Comparison of ENCODE assay signal across 25 cellular contexts in the genomic region with DNA sequence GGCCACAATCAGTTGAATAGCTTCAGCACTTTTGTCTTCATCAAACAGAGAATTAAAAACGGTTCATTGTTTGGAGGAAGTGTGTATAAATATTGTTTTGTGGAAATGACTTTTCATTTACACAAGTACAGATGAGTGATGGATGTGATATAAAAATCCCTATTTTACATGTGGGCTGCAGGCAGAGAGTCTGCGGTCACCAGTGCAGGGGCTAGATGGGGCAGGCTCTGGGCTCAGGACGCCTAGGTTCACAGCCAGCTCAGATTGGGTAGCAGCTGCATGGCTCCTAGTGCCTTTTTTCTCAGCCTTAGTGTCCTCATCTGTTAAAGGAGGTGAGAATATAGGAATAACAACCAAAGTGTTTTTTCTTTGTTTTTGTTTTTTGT. TPM values are rescaled to one million over a fixed set of nuclear protein-coding genes. Genes with fewer than 3 reads are reported as not detected.
DNase-seq lines count a peak whose midpoint lies in the region; ATAC-seq and TF ChIP-seq lines count a peak whose summit lies in the region.
"Had no signal": no experiment of that assay in that cellular context is flagged by ENCODE, and none has a peak within 500 bp of the region (broad histone marks: within the 10 kb centered on the region; RNA-seq: fewer than 3 reads in every experiment).

No MANE protein-coding gene starts in this region.

- 0 out of 2 replicates have a peak overlapping the region, but pooled peaks have one; percentile 28 for H3K9ac ChIP-seq in OCI-LY3 (ENCODE audit: low read length)
- H3K9ac ChIP-seq: BLaER1 had no signal

- no peak for TF ChIP-seq POLR2A in gastroesophageal sphincter (IDR thresholded peaks at IDR 0.05)

- H3K36me3 ChIP-seq in OCI-LY3 (replicated peaks; ENCODE audit: low read depth, low read length) (peaks cover 51% of the 10 kb centered on the region), gastroesophageal sphincter (peaks cover 0 to 65% of the 10 kb centered on the region in 2 donors)

- peaks cover 27 to 66% of the 10 kb centered on the region in 2 donors for H3K4me1 Mint-ChIP-seq in natural killer cell
- H3K4me1 Mint-ChIP-seq in natural killer cell treated with Interleukin-12 subunit alpha and Interleukin-12 subunit beta and Interleukin-15 and Interleukin-18, amount 100 ng/mL, for 72 hours (ENCODE audit: low read depth in 2 of 2) = peaks cover 28% of the 10 kb centered on the region in 2 donors
- peaks cover 46% of the 10 kb centered on the region for H3K4me1 Mint-ChIP-seq in stimulated activated memory B cell treated with anti-CD40 and anti-IgM and Interleukin-4, amounts not matched to agents 10 μg/mL and 1 μg/mL and 100 μg/mL, for 72 hours

- H3K4me1 ChIP-seq in OCI-LY3 (ENCODE audit: low read length) (peaks cover 36% of the 10 kb centered on the region), gastroesophageal sphincter (peaks cover 0 to 9% (median 5%) of the 10 kb centered on the region in 3 donors)

- peak overlapping the region; percentile 41 for H3K4me2 ChIP-seq in OCI-LY3 (ENCODE audit: low read length)
- H3K4me2 ChIP-seq: BLaER1 had no signal

- peaks cover 96% of the 10 kb centered on the region for H3K79me2 ChIP-seq in OCI-LY3 (ENCODE audit: low read length)

- no peak overlapping the region for H2AFZ ChIP-seq in OCI-LY3 (ENCODE audit: low read depth, low read length)

- H3K4me3 ChIP-seq in OCI-LY3 (ENCODE audit: low read length) (no peak overlapping the region), coronary artery (no peak overlapping the region), gastroesophageal sphincter (no peak overlapping the region)
- H3K4me3 ChIP-seq: BLaER1, Peyer's patch had no signal

- no peaks in the 10 kb centered on the region for H3K27me3 ChIP-seq in OCI-LY3 (ENCODE audit: low read depth, low read length)
- H3K27me3 ChIP-seq in gastroesophageal sphincter = no peaks in the 10 kb centered on the region
- H3K27me3 ChIP-seq: BLaER1, Peyer's patch had no signal

- H3K27ac Mint-ChIP-seq in natural killer cell = peak overlapping the region; percentile 48 to 87
- H3K27ac Mint-ChIP-seq in natural killer cell treated with Interleukin-12 subunit alpha and Interleukin-12 subunit beta and Interleukin-15 and Interleukin-18, amount 100 ng/mL, for 72 hours = no peak overlapping the region
- peak overlapping the region; percentile 72 for H3K27ac Mint-ChIP-seq in stimulated activated memory B cell treated with anti-CD40 and anti-IgM and Interleukin-4, amounts not matched to agents 10 μg/mL and 1 μg/mL and 100 μg/mL, for 72 hours

- ATAC-seq in natural killer cell = no peak
- no peak for ATAC-seq in natural killer cell treated with Interleukin-12 subunit alpha and Interleukin-12 subunit beta and Interleukin-15 and Interleukin-18, amount 100 ng/mL, for 72 hours
- peak; percentile 54 for ATAC-seq in stimulated activated memory B cell treated with anti-CD40 and anti-IgM and Interleukin-4, amounts not matched to agents 10 μg/mL and 1 μg/mL and 100 μg/mL, for 72 hours
- ATAC-seq in gastroesophageal sphincter = no peak
- ATAC-seq: Right ventricle myocardium inferior had no signal

- H3K27ac ChIP-seq in OCI-LY3 (ENCODE audit: low read length) (peak overlapping the region; percentile 66), coronary artery (no peak overlapping the region), gastroesophageal sphincter (no peak overlapping the region)
- H3K27ac ChIP-seq: BLaER1 had no signal

- no peaks in the 10 kb centered on the region for H3K27me3 Mint-ChIP-seq in natural killer cell (ENCODE audit: low read depth in 2 of 2)
- no peaks in the 10 kb centered on the region for H3K27me3 Mint-ChIP-seq in natural killer cell treated with Interleukin-12 subunit alpha and Interleukin-12 subunit beta and Interleukin-15 and Interleukin-18, amount 100 ng/mL, for 72 hours
- H3K27me3 Mint-ChIP-seq in stimulated activated memory B cell treated with anti-CD40 and anti-IgM and Interleukin-4, amounts not matched to agents 10 μg/mL and 1 μg/mL and 100 μg/mL, for 72 hours = no peaks in the 10 kb centered on the region
- H3K27me3 Mint-ChIP-seq: CD4-positive, alpha-beta T cell had no signal

- TF ChIP-seq EP300 in gastroesophageal sphincter (IDR thresholded peaks at IDR 0.05) = no peak

- H3K36me3 Mint-ChIP-seq in natural killer cell = no peaks in the 10 kb centered on the region
- peaks cover 1% of the 10 kb centered on the region for H3K36me3 Mint-ChIP-seq in natural killer cell treated with Interleukin-12 subunit alpha and Interleukin-12 subunit beta and Interleukin-15 and Interleukin-18, amount 100 ng/mL, for 72 hours
- peaks cover 41% of the 10 kb centered on the region for H3K36me3 Mint-ChIP-seq in stimulated activated memory B cell treated with anti-CD40 and anti-IgM and Interleukin-4, amounts not matched to agents 10 μg/mL and 1 μg/mL and 100 μg/mL, for 72 hours

- 58 to 66% methylated on average over 3 of the region's 3 CpGs for WGBS in gastroesophageal sphincter (ENCODE audit: low coverage in 1 of 2), 2 donors

- H3K9me3 ChIP-seq in OCI-LY3 (ENCODE audit: insufficient read depth, low read length) = no peaks in the 10 kb centered on the region
- no peaks in the 10 kb centered on the region for H3K9me3 ChIP-seq in gastroesophageal sphincter
- H3K9me3 ChIP-seq: BLaER1, Peyer's patch had no signal

- DNase-seq in natural killer cell = no peak
- DNase-seq in natural killer cell treated with Interleukin-12 subunit alpha and Interleukin-12 subunit beta and Interleukin-15 and Interleukin-18, amount 100 ng/mL, for 72 hours (ENCODE audit: low spot score) = no peak
- DNase-seq in coronary artery (ENCODE audit: low spot score) = peak; percentile 5
- no peak for DNase-seq in NOMO-1 (lab: John Stamatoyannopoulos, UW; ENCODE audit: unreplicated experiment in 2 of 2)
- DNase-seq in kidney tubule cell (ENCODE audit: low spot score) = no peak
- DNase-seq: CD4-positive, alpha-beta T cell; COR-L47; DMS79; GOT3; HCEC 1CT; IMR-90; MV-4-11; NCI-H1105 treated with DMSO at 0.1 percent for 48 hours; NCI-H2029 treated with DMSO at 0.1 percent for 48 hours; NCI-H226; NCI-H510A treated with DMSO at 0.1 percent for 48 hours; NCI-H748 treated with DMSO at 0.1 percent for 48 hours; Peyer's patch had no signal

- H4K20me1 ChIP-seq in OCI-LY3 (ENCODE audit: insufficient read depth, low read length) = peaks cover 24% of the 10 kb centered on the region

- TF ChIP-seq CTCF in natural killer cell (IDR thresholded peaks at IDR 0.05) (no peak), OCI-LY3 (IDR thresholded peaks at IDR 0.05; ENCODE audit: low read depth, low read length) (no peak), coronary artery (IDR thresholded peaks at IDR 0.05) (no peak), gastroesophageal sphincter (IDR thresholded peaks at IDR 0.05) (no peak)

- intact Hi-C loops in natural killer cell (cut with micrococcal nuclease) = no loop called here

- H3K9me3 Mint-ChIP-seq in natural killer cell = no peaks in the 10 kb centered on the region
- H3K9me3 Mint-ChIP-seq in natural killer cell treated with Interleukin-12 subunit alpha and Interleukin-12 subunit beta and Interleukin-15 and Interleukin-18, amount 100 ng/mL, for 72 hours = no peaks in the 10 kb centered on the region
- H3K9me3 Mint-ChIP-seq in stimulated activated memory B cell treated with anti-CD40 and anti-IgM and Interleukin-4, amounts not matched to agents 10 μg/mL and 1 μg/mL and 100 μg/mL, for 72 hours = no peaks in the 10 kb centered on the region
- H3K9me3 Mint-ChIP-seq: CD4-positive, alpha-beta T cell had no signal

- H3K4me3 Mint-ChIP-seq in natural killer cell = no peak overlapping the region
- no peak overlapping the region for H3K4me3 Mint-ChIP-seq in natural killer cell treated with Interleukin-12 subunit alpha and Interleukin-12 subunit beta and Interleukin-15 and Interleukin-18, amount 100 ng/mL, for 72 hours
- H3K4me3 Mint-ChIP-seq in stimulated activated memory B cell treated with anti-CD40 and anti-IgM and Interleukin-4, amounts not matched to agents 10 μg/mL and 1 μg/mL and 100 μg/mL, for 72 hours = no peak overlapping the region
- H3K4me3 Mint-ChIP-seq: CD4-positive, alpha-beta T cell had no signal

RNA-seq across cellular contexts. Expression of gene PPP5C, which starts 9.8 kb away (rescaled TPM):
- total RNA-seq in natural killer cell (100 to 1,000 TPM in 1 of 3 donors, 10 to 100 TPM in 2; 95.4 to 106 (median 98.4) TPM), gastroesophageal sphincter (10 to 100 TPM; 48.2 to 69.5 (median 50.7) TPM)
- 100 to 1,000 TPM in 1 of 2 donors, 10 to 100 TPM in 1; 87.4 to 153 TPM for total RNA-seq in natural killer cell treated with Interleukin-12 subunit alpha and Interleukin-12 subunit beta and Interleukin-15 and Interleukin-18, amount 100 ng/mL, for 72 hours

RNA-seq across cellular contexts. Expression of gene CCDC8, which starts 56.7 kb away (rescaled TPM):
- total RNA-seq in natural killer cell (not detected), gastroesophageal sphincter (10 to 100 TPM in 1 of 4 donors, 1 to 10 TPM in 3; 4.3 to 10.1 (median 7.6) TPM)
- not detected for total RNA-seq in natural killer cell treated with Interleukin-12 subunit alpha and Interleukin-12 subunit beta and Interleukin-15 and Interleukin-18, amount 100 ng/mL, for 72 hours
- total RNA-seq: CD4-positive, alpha-beta T cell; SK-MEL-5 had no signal

RNA-seq across cellular contexts. Expression of gene HIF3A, which starts 59.8 kb away (rescaled TPM):
- not detected for total RNA-seq in natural killer cell
- total RNA-seq in natural killer cell treated with Interleukin-12 subunit alpha and Interleukin-12 subunit beta and Interleukin-15 and Interleukin-18, amount 100 ng/mL, for 72 hours = not detected
- total RNA-seq in gastroesophageal sphincter = 100 to 1,000 TPM in 3 of 4 donors, 10 to 100 TPM in 1; 49.3 to 383 (median 144) TPM
- total RNA-seq: CD4-positive, alpha-beta T cell; IMR-90; OCI-LY7; SK-MEL-5 had no signal

Comparison
In these comparisons a context has a peak if more than half of its experiments do, and no peak if none do; other contexts are left out.
1. H3K27ac Mint-ChIP-seq: peak in natural killer cell (2 of 2) and stimulated activated memory B cell treated with anti-CD40 and anti-IgM and Interleukin-4, amounts not matched to agents 10 μg/mL and 1 μg/mL and 100 μg/mL, for 72 hours (single experiment); none in natural killer cell treated with Interleukin-12 subunit alpha and Interleukin-12 subunit beta and Interleukin-15 and Interleukin-18, amount 100 ng/mL, for 72 hours (0 of 2).
2. RNA of gene CCDC8, which starts 56.7 kb away (total RNA-seq): 4.3 to 10.1 TPM in gastroesophageal sphincter; not detected in natural killer cell and not detected in natural killer cell treated with Interleukin-12 subunit alpha and Interleukin-12 subunit beta and Interleukin-15 and Interleukin-18, amount 100 ng/mL, for 72 hours; every median in the first group is over 4 times any median in the second.
3. RNA of gene HIF3A, which starts 59.8 kb away (total RNA-seq): 49.3 to 383 TPM in gastroesophageal sphincter; not detected in natural killer cell and not detected in natural killer cell treated with Interleukin-12 subunit alpha and Interleukin-12 subunit beta and Interleukin-15 and Interleukin-18, amount 100 ng/mL, for 72 hours; every median in the first group is over 10 times any median in the second.